In the genomic region with DNA sequence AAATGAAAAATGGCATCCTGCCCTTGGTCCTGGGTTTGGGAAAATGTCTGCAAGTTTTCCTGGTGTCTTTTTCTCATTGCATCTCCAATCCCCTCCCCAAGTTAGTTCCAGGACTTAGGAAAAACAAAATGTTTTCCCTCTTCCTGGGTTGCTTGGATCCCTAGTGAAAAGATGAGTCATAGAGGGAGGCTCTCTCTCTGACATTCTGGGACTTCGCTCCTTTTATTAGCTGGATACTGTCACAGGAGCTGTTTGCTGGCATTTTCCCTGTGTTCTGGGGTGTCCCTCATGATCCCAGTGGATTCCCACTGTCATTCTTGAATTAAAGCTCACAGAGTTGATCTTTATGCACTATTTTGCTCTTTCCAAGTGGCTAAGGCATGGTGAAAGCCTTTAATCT, we compare ENCODE assay signal across 16 cellular contexts.
DNase-seq lines count a peak whose midpoint lies in the region; ATAC-seq and TF ChIP-seq lines count a peak whose summit lies in the region.
"Had no signal": no experiment of that assay in that cellular context is flagged by ENCODE, and none has a peak within 500 bp of the region (broad histone marks: within the 10 kb centered on the region; RNA-seq: fewer than 3 reads in every experiment).

No MANE protein-coding gene starts in this region.

- H3K4me3 ChIP-seq in GM23338: no peak overlapping the region
- H3K4me3 ChIP-seq in PC-3 (ENCODE audit: low read length): no peak overlapping the region
- H3K4me3 ChIP-seq in smooth muscle cell: no peak overlapping the region
- H3K4me3 ChIP-seq: BLaER1, GM12878 had no signal

- H3K9ac ChIP-seq in PC-3 (ENCODE audit: low read length): no peak overlapping the region
- H3K9ac ChIP-seq in smooth muscle cell (ENCODE audit: low read depth): no peak overlapping the region
- H3K9ac ChIP-seq: BLaER1 had no signal

- H3K36me3 ChIP-seq in GM23338 (ENCODE audit: insufficient read depth) (peaks cover 5% of the 10 kb centered on the region; the same call in 1 of the 2 replicates), PC-3 (ENCODE audit: low read depth, low read length) (no peaks in the 10 kb centered on the region), smooth muscle cell (ENCODE audit: low read depth) (no peaks in the 10 kb centered on the region)
- H3K36me3 ChIP-seq: BLaER1 had no signal

- H3F3A ChIP-seq in GM23338 (replicated peaks; ENCODE audit: low read depth) (no peaks in the 10 kb centered on the region), PC-3 (ENCODE audit: low read length, unreplicated experiment) (no peaks in the 10 kb centered on the region), smooth muscle cell (ENCODE audit: low read depth) (no peaks in the 10 kb centered on the region)

- TF ChIP-seq CTCF in GM23338 (conservative IDR thresholded peaks at IDR 0.05; ENCODE audit: low read depth in 2 of 2) (no peak), PC-3 (conservative IDR thresholded peaks at IDR 0.05; ENCODE audit: low read depth, low read length) (no peak), smooth muscle cell (IDR thresholded peaks at IDR 0.05; ENCODE audit: borderline replicate concordance, insufficient read depth, poor library complexity, severe bottlenecking) (no peak)

- H3K9me3 ChIP-seq in PC-3 (ENCODE audit: low read length): 0 out of 2 replicates have a peak, but pooled peaks cover 8% of the 10 kb centered on the region
- no peaks in the 10 kb centered on the region for H3K9me3 ChIP-seq in smooth muscle cell (replicated peaks; ENCODE audit: low read depth)
- H3K9me3 ChIP-seq: BLaER1 had no signal

- POLR2A ChIA-PET in PC-3 (lab: Charles Lee; ENCODE audit: unreplicated experiment): no interaction called here
- POLR2A ChIA-PET in activated CD4-positive, alpha-beta memory T cell treated with anti-CD3 and anti-CD28 coated beads, Interleukin-2, amount 10 ng/mL, durations not matched to agents 7 days and 5 days (lab: Charles Lee): no interaction called here

- CTCF ChIA-PET in PC-3 (lab: Charles Lee): no interaction called here
- CTCF ChIA-PET in activated CD4-positive, alpha-beta memory T cell treated with anti-CD3 and anti-CD28 coated beads, Interleukin-2, amount 10 ng/mL, durations not matched to agents 7 days and 5 days (lab: Charles Lee): no interaction called here

- no peaks in the 10 kb centered on the region for H3K27me3 Mint-ChIP-seq in GM23338 (ENCODE audit: insufficient read depth, low read depth, poor library complexity)
- H3K27me3 Mint-ChIP-seq in activated CD4-positive, alpha-beta memory T cell treated with anti-CD3 and anti-CD28 coated beads, Interleukin-2, amount 10 ng/mL, durations not matched to agents 7 days and 5 days: no peaks in the 10 kb centered on the region
- H3K27me3 Mint-ChIP-seq: CD4-positive, alpha-beta memory T cell had no signal

- H3K4me2 ChIP-seq in GM23338: no peak overlapping the region
- no peak overlapping the region for H3K4me2 ChIP-seq in PC-3 (ENCODE audit: low read length)
- H3K4me2 ChIP-seq in smooth muscle cell: peak overlapping the region; percentile 18
- H3K4me2 ChIP-seq: BLaER1 had no signal

- WGBS in smooth muscle cell (ENCODE audit: low lambda C conversion rate): 7% methylated on average over 1 of the region's 1 CpG

- BruUV-seq in PC-3 (replicated peaks; lab: Mats Ljungman, UMichigan): no TSS peak

- peaks cover 3% of the 10 kb centered on the region; the same call in 1 of the 3 replicates for H3K36me3 Mint-ChIP-seq in GM23338 (ENCODE audit: low read depth)
- H3K36me3 Mint-ChIP-seq in activated CD4-positive, alpha-beta memory T cell treated with anti-CD3 and anti-CD28 coated beads, Interleukin-2, amount 10 ng/mL, durations not matched to agents 7 days and 5 days (ENCODE audit: low read depth): no peaks in the 10 kb centered on the region
- H3K36me3 Mint-ChIP-seq: CD14-positive monocyte; CD4-positive, alpha-beta memory T cell had no signal

- no peaks in the 10 kb centered on the region for H3K4me1 Mint-ChIP-seq in GM23338
- no peaks in the 10 kb centered on the region for H3K4me1 Mint-ChIP-seq in activated CD4-positive, alpha-beta memory T cell treated with anti-CD3 and anti-CD28 coated beads, Interleukin-2, amount 10 ng/mL, durations not matched to agents 7 days and 5 days
- H3K4me1 Mint-ChIP-seq: CD14-positive monocyte; CD4-positive, alpha-beta memory T cell had no signal

- peaks cover 9% of the 10 kb centered on the region for H3K9me2 ChIP-seq in GM23338 (ENCODE audit: insufficient read depth)
- H3K9me2 ChIP-seq in PC-3 (replicated peaks; ENCODE audit: low read length): no peaks in the 10 kb centered on the region

- H3K4me1 ChIP-seq in GM23338 (ENCODE audit: insufficient read depth) (no peaks in the 10 kb centered on the region), PC-3 (ENCODE audit: insufficient read depth, low read length) (no peaks in the 10 kb centered on the region), smooth muscle cell (ENCODE audit: low read depth) (no peaks in the 10 kb centered on the region)
- H3K4me1 ChIP-seq: BLaER1 had no signal

- H3K4me3 Mint-ChIP-seq in GM23338: no peak overlapping the region
- no peak overlapping the region for H3K4me3 Mint-ChIP-seq in activated CD4-positive, alpha-beta memory T cell treated with anti-CD3 and anti-CD28 coated beads, Interleukin-2, amount 10 ng/mL, durations not matched to agents 7 days and 5 days
- H3K4me3 Mint-ChIP-seq: CD14-positive monocyte; CD4-positive, alpha-beta memory T cell had no signal

- H2AFZ ChIP-seq in GM23338: peak overlapping the region; percentile 44
- no peak overlapping the region for H2AFZ ChIP-seq in PC-3 (ENCODE audit: low read length)
- H2AFZ ChIP-seq in smooth muscle cell (ENCODE audit: low read depth): no peak overlapping the region

- intact Hi-C loops in PC-3 (cut with micrococcal nuclease): no loop called here

- H3K79me2 ChIP-seq in GM23338 (replicated peaks; ENCODE audit: insufficient read depth): no peaks in the 10 kb centered on the region
- H3K79me2 ChIP-seq in PC-3 (ENCODE audit: low read length): no peaks in the 10 kb centered on the region
- H3K79me2 ChIP-seq in smooth muscle cell (ENCODE audit: low read depth): no peaks in the 10 kb centered on the region

- no peak overlapping the region for H3K27ac Mint-ChIP-seq in GM23338
- H3K27ac Mint-ChIP-seq in activated CD4-positive, alpha-beta memory T cell treated with anti-CD3 and anti-CD28 coated beads, Interleukin-2, amount 10 ng/mL, durations not matched to agents 7 days and 5 days: no peak overlapping the region
- H3K27ac Mint-ChIP-seq: CD14-positive monocyte; CD4-positive, alpha-beta memory T cell had no signal

- H3K9me3 Mint-ChIP-seq in GM23338: peaks cover 3% of the 10 kb centered on the region; the same call in 2 of the 3 replicates
- peaks cover 15% of the 10 kb centered on the region for H3K9me3 Mint-ChIP-seq in activated CD4-positive, alpha-beta memory T cell treated with anti-CD3 and anti-CD28 coated beads, Interleukin-2, amount 10 ng/mL, durations not matched to agents 7 days and 5 days

- DNase-seq in GM23338 (ENCODE audit: low spot score): no peak
- peak; percentile 55 for DNase-seq in PC-3
- peak; percentile 11 for DNase-seq in iPS-NIHi7 (ENCODE audit: extremely low spot score)
- no peak for DNase-seq in smooth muscle cell (lab: John Stamatoyannopoulos, UW; ENCODE audit: unreplicated experiment)
- no peak for DNase-seq in activated CD4-positive, alpha-beta memory T cell treated with anti-CD3 and anti-CD28 coated beads, Interleukin-2, amount 10 ng/mL, durations not matched to agents 7 days and 5 days
- no peak for DNase-seq in stimulated activated CD4-positive, alpha-beta T cell treated with anti-CD3 and anti-CD28 coated beads, Interleukin-4, amount 100 ng/mL, for 1 hour
- DNase-seq in nucleus accumbens (lab: John Stamatoyannopoulos, UW): no peak
- DNase-seq: 8988T; CD4-positive, alpha-beta memory T cell; DMS153; DND-41; EL; HCEC 1CT had no signal

- no peak overlapping the region for H3K27ac ChIP-seq in GM23338 (ENCODE audit: low read depth)
- H3K27ac ChIP-seq in PC-3 (ENCODE audit: low read length): no peak overlapping the region
- H3K27ac ChIP-seq in smooth muscle cell (ENCODE audit: low read depth): no peak overlapping the region
- H3K27ac ChIP-seq: BLaER1 had no signal

- ATAC-seq in GM23338 (no peak), PC-3 (peak; percentile 87)
- ATAC-seq: GM12878 had no signal

- H4K20me1 ChIP-seq in GM23338 (replicated peaks; ENCODE audit: insufficient read depth) (no peaks in the 10 kb centered on the region), PC-3 (ENCODE audit: low read length) (no peaks in the 10 kb centered on the region), smooth muscle cell (ENCODE audit: low read depth) (no peaks in the 10 kb centered on the region)
- H4K20me1 ChIP-seq: BLaER1 had no signal

- H3K27me3 ChIP-seq in GM23338 (ENCODE audit: insufficient read depth) (no peaks in the 10 kb centered on the region), PC-3 (ENCODE audit: low read length) (no peaks in the 10 kb centered on the region), smooth muscle cell (ENCODE audit: low read depth) (no peaks in the 10 kb centered on the region)
- H3K27me3 ChIP-seq: BLaER1 had no signal

TF ChIP-seq in GM23338, 12 proteins besides CTCF, POLR2A, EP300 and RAD21 (continues in another document):
- TF ChIP-seq, protein P1, sequence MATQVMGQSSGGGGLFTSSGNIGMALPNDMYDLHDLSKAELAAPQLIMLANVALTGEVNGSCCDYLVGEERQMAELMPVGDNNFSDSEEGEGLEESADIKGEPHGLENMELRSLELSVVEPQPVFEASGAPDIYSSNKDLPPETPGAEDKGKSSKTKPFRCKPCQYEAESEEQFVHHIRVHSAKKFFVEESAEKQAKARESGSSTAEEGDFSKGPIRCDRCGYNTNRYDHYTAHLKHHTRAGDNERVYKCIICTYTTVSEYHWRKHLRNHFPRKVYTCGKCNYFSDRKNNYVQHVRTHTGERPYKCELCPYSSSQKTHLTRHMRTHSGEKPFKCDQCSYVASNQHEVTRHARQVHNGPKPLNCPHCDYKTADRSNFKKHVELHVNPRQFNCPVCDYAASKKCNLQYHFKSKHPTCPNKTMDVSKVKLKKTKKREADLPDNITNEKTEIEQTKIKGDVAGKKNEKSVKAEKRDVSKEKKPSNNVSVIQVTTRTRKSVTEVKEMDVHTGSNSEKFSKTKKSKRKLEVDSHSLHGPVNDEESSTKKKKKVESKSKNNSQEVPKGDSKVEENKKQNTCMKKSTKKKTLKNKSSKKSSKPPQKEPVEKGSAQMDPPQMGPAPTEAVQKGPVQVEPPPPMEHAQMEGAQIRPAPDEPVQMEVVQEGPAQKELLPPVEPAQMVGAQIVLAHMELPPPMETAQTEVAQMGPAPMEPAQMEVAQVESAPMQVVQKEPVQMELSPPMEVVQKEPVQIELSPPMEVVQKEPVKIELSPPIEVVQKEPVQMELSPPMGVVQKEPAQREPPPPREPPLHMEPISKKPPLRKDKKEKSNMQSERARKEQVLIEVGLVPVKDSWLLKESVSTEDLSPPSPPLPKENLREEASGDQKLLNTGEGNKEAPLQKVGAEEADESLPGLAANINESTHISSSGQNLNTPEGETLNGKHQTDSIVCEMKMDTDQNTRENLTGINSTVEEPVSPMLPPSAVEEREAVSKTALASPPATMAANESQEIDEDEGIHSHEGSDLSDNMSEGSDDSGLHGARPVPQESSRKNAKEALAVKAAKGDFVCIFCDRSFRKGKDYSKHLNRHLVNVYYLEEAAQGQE (IDR thresholded peaks at IDR 0.05; ENCODE audit: unreplicated experiment): no peak

Comparison
In these comparisons a context has a peak if more than half of its experiments do, and no peak if none do; other contexts are left out.
1. DNase-seq: peak in PC-3 (single experiment) and iPS-NIHi7 (single experiment); none in GM23338 (single experiment), smooth muscle cell (single experiment), activated CD4-positive, alpha-beta memory T cell treated with anti-CD3 and anti-CD28 coated beads, Interleukin-2, amount 10 ng/mL, durations not matched to agents 7 days and 5 days (single experiment), stimulated activated CD4-positive, alpha-beta T cell treated with anti-CD3 and anti-CD28 coated beads, Interleukin-4, amount 100 ng/mL, for 1 hour (single experiment) and nucleus accumbens (0 of 56).